Comparison of ENCODE assay signal across 35 cellular contexts in genomic region chr4:88357262-88357661, GRCh38.
"Had no signal": no experiment of that assay in that cellular context is flagged by ENCODE, and none has a peak within 500 bp of the region (broad histone marks: within the 10 kb centered on the region; RNA-seq: fewer than 3 reads in every experiment).

No MANE protein-coding gene starts in this region.

- H3K36me3 ChIP-seq: MG63 had no signal

- H3K27me3 ChIP-seq: MG63 had no signal

- H3K27ac ChIP-seq: KMS-11 had no signal

- H3K4me3 ChIP-seq: MG63 had no signal

- H3K9me3 ChIP-seq: MG63 had no signal

- DNase-seq: Karpas-422, Kasumi-1, KG1, MG63, MM.1S, MV-4-11, NCI-H1048, NCI-H1092, NCI-H1092 treated with DMSO at 0.1 percent for 48 hours, NCI-H1105, NCI-H1105 treated with DMSO at 0.1 percent for 48 hours, NCI-H1417, NCI-H1417 treated with DMSO at 0.1 percent for 48 hours, NCI-H1436, NCI-H1436 treated with DMSO at 0.1 percent for 48 hours, NCI-H146, NCI-H1694, NCI-H1694 treated with DMSO at 0.1 percent for 48 hours, NCI-H187, NCI-H187 treated with DMSO at 0.1 percent for 48 hours, NCI-H1930, NCI-H2029, NCI-H2029 treated with DMSO at 0.1 percent for 48 hours, NCI-H2081, NCI-H2081 treated with DMSO at 0.1 percent for 48 hours, NCI-H2107, NCI-H2171, NCI-H2171 treated with DMSO at 0.1 percent for 48 hours, NCI-H2227 treated with DMSO at 0.1 percent for 48 hours, NCI-H226, NCI-H345, NCI-H446, NCI-H446 treated with DMSO at 0.1 percent for 48 hours, NCI-H510A had no signal

- H3K4me2 ChIP-seq: KMS-11 had no signal

- H3K9ac ChIP-seq: KMS-11 had no signal
